11 cellular contexts compared by ENCODE assay signal in the genomic region with DNA sequence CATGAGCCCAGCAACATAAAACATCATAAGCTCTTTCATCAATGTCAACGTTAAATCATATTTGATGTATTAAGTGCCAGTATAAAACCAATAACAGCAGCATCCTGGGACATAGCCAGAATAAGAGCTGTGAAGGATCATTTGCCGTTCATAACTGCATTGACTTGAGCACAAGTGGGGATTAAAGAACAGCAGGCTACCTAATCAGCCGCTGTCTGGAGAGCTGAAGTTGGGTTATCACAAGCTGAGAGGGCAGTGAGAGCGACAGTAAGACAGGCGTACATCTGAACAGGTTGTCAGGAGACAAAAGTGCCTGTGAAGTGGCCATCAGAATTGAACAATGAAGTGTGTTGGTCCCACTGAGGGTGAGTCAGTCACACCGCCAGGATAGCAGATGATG.
"Had no signal": no experiment of that assay in that cellular context is flagged by ENCODE, and none has a peak within 500 bp of the region (broad histone marks: within the 10 kb centered on the region; RNA-seq: fewer than 3 reads in every experiment).

No MANE protein-coding gene starts in this region.

- DNase-seq: activated CD4-positive, CD25-positive, alpha-beta regulatory T cell treated with anti-CD3 and anti-CD28 coated beads, Interleukin-2, amount 50 U/mL, for 72 hours; activated CD8-positive, alpha-beta T cell treated with anti-CD3 and anti-CD28 coated beads, Interleukin-2, amount 10 ng/mL, durations not matched to agents 7 days and 5 days; activated naive CD4-positive, alpha-beta T cell treated with anti-CD3 and anti-CD28 coated beads for 36 hours; esophagus squamous epithelium; foreskin fibroblast; glutamatergic neuron; immature natural killer cell; lower lobe of right lung; posterior cingulate gyrus; small intestine; thyroid gland had no signal

- ATAC-seq: activated CD8-positive, alpha-beta T cell treated with anti-CD3 and anti-CD28 coated beads, Interleukin-2, amount 10 ng/mL, durations not matched to agents 7 days and 5 days; lower lobe of right lung had no signal
